ENCODE assay signal across 9 cellular contexts in the genomic region with DNA sequence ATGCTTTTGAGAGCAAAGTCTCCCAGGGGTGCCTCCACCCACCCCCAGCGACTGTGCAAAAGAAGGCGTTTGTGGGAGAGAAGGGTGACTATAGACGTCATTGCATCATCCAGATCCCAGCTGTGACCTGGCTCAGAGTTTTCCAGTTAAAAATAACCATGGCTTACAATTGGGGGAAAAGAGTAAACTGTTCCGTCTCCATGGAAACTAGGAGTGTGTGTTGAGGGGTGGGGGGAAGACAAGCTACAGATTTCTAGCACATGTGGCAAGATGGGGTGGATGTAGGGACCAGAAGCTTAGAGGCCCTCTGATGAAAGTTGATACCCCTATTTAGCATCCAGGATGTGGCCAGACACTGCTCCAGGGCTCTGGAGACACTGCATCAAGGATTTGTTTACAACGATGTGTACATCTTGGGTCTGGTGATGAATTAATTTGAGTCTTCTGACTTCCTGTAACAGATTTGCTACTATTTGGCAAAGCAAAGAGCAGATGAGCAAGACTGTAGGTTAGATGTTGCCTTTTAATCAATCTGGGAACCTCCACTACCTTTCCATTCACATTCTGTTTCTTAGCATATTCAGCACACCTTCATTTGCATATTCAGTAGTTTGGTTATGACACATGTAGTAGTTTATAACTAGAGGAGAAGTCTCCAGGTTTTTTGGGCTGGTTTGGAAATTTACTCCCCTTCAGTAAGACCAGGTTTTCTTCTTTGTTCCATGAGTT.
DNase-seq lines count a peak whose midpoint lies in the region; ATAC-seq and TF ChIP-seq lines count a peak whose summit lies in the region.
"Had no signal": no experiment of that assay in that cellular context is flagged by ENCODE, and none has a peak within 500 bp of the region (broad histone marks: within the 10 kb centered on the region; RNA-seq: fewer than 3 reads in every experiment).

No MANE protein-coding gene starts in this region.

- DNase-seq in GM20000 (ENCODE audit: low spot score) (peak; percentile 26), iPS-NIHi11 (ENCODE audit: low spot score) (peak; percentile 26), cerebellar cortex (ENCODE audit: low spot score) (no peak), DMS153 treated with DMSO at 0.1 percent for 48 hours (lab: John Stamatoyannopoulos, UW; ENCODE audit: unreplicated experiment) (no peak)
- DNase-seq in stimulated activated CD4-positive, alpha-beta T cell treated with anti-CD3 and anti-CD28 coated beads, Interleukin-4, amount 100 ng/mL, for 24 hours: no peak

- no peaks in the 10 kb centered on the region for H3K27me3 ChIP-seq in ACC112 (ENCODE audit: insufficient read depth, low read length)

- ATAC-seq in SK-N-SH treated with all-trans-retinoic acid at 6 μM for 48 hours: peak; percentile 14; the same call in 1 of the 3 replicates
- no peak for ATAC-seq in GM19395 (IDR thresholded peaks at IDR 0.05; ENCODE audit: unreplicated experiment)

- peak overlapping the region; percentile 73 for H3K27ac ChIP-seq in ACC112 (ENCODE audit: low read depth, low read length)
- H3K27ac ChIP-seq: VCaP had no signal

- H3K36me3 ChIP-seq in ACC112 (ENCODE audit: insufficient read depth, low read length): peaks cover 14% of the 10 kb centered on the region; the same call in 1 of the 2 replicates

- TF ChIP-seq CTCF in GM20000 (IDR thresholded peaks at IDR 0.05; ENCODE audit: extremely low read depth, missing control alignments): no peak

- no peaks in the 10 kb centered on the region for H3K79me2 ChIP-seq in ACC112 (ENCODE audit: control insufficient read depth, insufficient read depth, low read length, unreplicated experiment)

- no peak overlapping the region for H3K4me3 ChIP-seq in ACC112 (ENCODE audit: low read depth, low read length)

- no peak overlapping the region for H2AFZ ChIP-seq in ACC112 (ENCODE audit: low read length, unreplicated experiment)

- peaks cover 33% of the 10 kb centered on the region for H3K4me1 ChIP-seq in ACC112 (ENCODE audit: control insufficient read depth, insufficient read depth, low read length, unreplicated experiment)

TF ChIP-seq in SK-N-SH treated with all-trans-retinoic acid at 6 μM for 48 hours, 23 proteins besides CTCF, POLR2A, EP300 and RAD21:
- TF ChIP-seq ZNF70 (CRISPR knock-in tag; IDR thresholded peaks at IDR 0.05): no peak
- TF ChIP-seq TOX (CRISPR knock-in tag; IDR thresholded peaks at IDR 0.05; ENCODE audit: borderline replicate concordance): no peak

Comparison
In these comparisons a context has a peak if more than half of its experiments do, and no peak if none do; other contexts are left out.
1. DNase-seq: peak in GM20000 (single experiment) and iPS-NIHi11 (single experiment); none in cerebellar cortex (single experiment), stimulated activated CD4-positive, alpha-beta T cell treated with anti-CD3 and anti-CD28 coated beads, Interleukin-4, amount 100 ng/mL, for 24 hours (single experiment) and DMS153 treated with DMSO at 0.1 percent for 48 hours (single experiment).